3 cellular contexts compared by ENCODE assay signal in the genomic region with DNA sequence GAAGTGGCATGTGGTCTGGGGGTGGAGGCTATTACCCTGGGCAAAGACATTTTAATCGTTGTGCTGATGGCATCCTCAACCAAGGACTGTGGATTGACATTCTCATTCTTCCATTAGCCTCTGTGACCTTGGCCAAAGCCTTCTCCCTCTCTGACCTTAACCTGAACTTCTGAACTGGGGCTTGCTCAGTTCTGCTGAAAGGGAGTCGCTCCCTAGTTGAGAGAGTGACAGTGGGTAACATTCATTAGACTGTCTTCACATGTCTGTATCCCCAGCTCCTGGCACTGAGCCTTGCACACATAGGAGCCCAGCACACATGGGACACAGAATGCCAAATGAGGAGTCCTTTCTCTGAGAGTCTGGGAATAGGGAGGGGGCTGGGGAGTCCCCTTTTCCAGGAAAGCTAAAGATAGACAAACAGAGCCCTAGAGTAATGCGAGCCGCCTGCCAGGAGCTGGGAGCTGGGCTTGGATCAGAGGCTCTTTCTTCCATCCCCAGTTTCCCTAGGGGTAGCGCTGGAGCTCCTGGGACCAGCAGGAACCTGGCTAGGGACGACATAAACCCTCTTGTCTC.
TF ChIP-seq lines count a peak whose summit lies in the region.

No MANE protein-coding gene starts in this region.

TF ChIP-seq in liver, 16 proteins besides CTCF, POLR2A, EP300 and RAD21:
- TF ChIP-seq NR2F2 (IDR thresholded peaks at IDR 0.05) (peak; percentile 89), EGR1 (IDR thresholded peaks at IDR 0.05; ENCODE audit: low read depth in 2 of 2) (no peak), RXRA (IDR thresholded peaks at IDR 0.05) (peak; percentile 35 to 59), SP1 (IDR thresholded peaks at IDR 0.05) (peak; percentile 27), FOXA2 (IDR thresholded peaks at IDR 0.05) (no peak)
- TF ChIP-seq, protein P1, sequence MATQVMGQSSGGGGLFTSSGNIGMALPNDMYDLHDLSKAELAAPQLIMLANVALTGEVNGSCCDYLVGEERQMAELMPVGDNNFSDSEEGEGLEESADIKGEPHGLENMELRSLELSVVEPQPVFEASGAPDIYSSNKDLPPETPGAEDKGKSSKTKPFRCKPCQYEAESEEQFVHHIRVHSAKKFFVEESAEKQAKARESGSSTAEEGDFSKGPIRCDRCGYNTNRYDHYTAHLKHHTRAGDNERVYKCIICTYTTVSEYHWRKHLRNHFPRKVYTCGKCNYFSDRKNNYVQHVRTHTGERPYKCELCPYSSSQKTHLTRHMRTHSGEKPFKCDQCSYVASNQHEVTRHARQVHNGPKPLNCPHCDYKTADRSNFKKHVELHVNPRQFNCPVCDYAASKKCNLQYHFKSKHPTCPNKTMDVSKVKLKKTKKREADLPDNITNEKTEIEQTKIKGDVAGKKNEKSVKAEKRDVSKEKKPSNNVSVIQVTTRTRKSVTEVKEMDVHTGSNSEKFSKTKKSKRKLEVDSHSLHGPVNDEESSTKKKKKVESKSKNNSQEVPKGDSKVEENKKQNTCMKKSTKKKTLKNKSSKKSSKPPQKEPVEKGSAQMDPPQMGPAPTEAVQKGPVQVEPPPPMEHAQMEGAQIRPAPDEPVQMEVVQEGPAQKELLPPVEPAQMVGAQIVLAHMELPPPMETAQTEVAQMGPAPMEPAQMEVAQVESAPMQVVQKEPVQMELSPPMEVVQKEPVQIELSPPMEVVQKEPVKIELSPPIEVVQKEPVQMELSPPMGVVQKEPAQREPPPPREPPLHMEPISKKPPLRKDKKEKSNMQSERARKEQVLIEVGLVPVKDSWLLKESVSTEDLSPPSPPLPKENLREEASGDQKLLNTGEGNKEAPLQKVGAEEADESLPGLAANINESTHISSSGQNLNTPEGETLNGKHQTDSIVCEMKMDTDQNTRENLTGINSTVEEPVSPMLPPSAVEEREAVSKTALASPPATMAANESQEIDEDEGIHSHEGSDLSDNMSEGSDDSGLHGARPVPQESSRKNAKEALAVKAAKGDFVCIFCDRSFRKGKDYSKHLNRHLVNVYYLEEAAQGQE (IDR thresholded peaks at IDR 0.05) = no peak

TF ChIP-seq in HepG2, 621 proteins besides CTCF, POLR2A, EP300 and RAD21 (continues in another document):
- TF ChIP-seq, protein P2, sequence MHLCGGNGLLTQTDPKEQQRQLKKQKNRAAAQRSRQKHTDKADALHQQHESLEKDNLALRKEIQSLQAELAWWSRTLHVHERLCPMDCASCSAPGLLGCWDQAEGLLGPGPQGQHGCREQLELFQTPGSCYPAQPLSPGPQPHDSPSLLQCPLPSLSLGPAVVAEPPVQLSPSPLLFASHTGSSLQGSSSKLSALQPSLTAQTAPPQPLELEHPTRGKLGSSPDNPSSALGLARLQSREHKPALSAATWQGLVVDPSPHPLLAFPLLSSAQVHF (CRISPR knock-in tag; IDR thresholded peaks at IDR 0.05) = no peak
- TF ChIP-seq MATR3 (CRISPR knock-in tag; IDR thresholded peaks at IDR 0.05) (no peak), GTF2F1 (IDR thresholded peaks at IDR 0.05; ENCODE audit: low read length) (no peak), MXD4 (CRISPR knock-in tag; IDR thresholded peaks at IDR 0.05) (no peak), MAFK (conservative IDR thresholded peaks at IDR 0.05 in 1 of 2, IDR thresholded peaks at IDR 0.05 in 1 of 2; ENCODE audit: low read length in 2 of 2) (no peak), ZNF207 (IDR thresholded peaks at IDR 0.05; ENCODE audit: borderline replicate concordance) (no peak), ZNF746 (CRISPR knock-in tag; IDR thresholded peaks at IDR 0.05) (no peak), CEBPG (CRISPR knock-in tag; IDR thresholded peaks at IDR 0.05) (no peak)
- TF ChIP-seq, protein P3, sequence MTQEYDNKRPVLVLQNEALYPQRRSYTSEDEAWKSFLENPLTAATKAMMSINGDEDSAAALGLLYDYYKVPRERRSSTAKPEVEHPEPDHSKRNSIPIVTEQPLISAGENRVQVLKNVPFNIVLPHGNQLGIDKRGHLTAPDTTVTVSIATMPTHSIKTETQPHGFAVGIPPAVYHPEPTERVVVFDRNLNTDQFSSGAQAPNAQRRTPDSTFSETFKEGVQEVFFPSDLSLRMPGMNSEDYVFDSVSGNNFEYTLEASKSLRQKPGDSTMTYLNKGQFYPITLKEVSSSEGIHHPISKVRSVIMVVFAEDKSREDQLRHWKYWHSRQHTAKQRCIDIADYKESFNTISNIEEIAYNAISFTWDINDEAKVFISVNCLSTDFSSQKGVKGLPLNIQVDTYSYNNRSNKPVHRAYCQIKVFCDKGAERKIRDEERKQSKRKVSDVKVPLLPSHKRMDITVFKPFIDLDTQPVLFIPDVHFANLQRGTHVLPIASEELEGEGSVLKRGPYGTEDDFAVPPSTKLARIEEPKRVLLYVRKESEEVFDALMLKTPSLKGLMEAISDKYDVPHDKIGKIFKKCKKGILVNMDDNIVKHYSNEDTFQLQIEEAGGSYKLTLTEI (CRISPR knock-in tag; conservative IDR thresholded peaks at IDR 0.05) = no peak
- TF ChIP-seq, protein P4, sequence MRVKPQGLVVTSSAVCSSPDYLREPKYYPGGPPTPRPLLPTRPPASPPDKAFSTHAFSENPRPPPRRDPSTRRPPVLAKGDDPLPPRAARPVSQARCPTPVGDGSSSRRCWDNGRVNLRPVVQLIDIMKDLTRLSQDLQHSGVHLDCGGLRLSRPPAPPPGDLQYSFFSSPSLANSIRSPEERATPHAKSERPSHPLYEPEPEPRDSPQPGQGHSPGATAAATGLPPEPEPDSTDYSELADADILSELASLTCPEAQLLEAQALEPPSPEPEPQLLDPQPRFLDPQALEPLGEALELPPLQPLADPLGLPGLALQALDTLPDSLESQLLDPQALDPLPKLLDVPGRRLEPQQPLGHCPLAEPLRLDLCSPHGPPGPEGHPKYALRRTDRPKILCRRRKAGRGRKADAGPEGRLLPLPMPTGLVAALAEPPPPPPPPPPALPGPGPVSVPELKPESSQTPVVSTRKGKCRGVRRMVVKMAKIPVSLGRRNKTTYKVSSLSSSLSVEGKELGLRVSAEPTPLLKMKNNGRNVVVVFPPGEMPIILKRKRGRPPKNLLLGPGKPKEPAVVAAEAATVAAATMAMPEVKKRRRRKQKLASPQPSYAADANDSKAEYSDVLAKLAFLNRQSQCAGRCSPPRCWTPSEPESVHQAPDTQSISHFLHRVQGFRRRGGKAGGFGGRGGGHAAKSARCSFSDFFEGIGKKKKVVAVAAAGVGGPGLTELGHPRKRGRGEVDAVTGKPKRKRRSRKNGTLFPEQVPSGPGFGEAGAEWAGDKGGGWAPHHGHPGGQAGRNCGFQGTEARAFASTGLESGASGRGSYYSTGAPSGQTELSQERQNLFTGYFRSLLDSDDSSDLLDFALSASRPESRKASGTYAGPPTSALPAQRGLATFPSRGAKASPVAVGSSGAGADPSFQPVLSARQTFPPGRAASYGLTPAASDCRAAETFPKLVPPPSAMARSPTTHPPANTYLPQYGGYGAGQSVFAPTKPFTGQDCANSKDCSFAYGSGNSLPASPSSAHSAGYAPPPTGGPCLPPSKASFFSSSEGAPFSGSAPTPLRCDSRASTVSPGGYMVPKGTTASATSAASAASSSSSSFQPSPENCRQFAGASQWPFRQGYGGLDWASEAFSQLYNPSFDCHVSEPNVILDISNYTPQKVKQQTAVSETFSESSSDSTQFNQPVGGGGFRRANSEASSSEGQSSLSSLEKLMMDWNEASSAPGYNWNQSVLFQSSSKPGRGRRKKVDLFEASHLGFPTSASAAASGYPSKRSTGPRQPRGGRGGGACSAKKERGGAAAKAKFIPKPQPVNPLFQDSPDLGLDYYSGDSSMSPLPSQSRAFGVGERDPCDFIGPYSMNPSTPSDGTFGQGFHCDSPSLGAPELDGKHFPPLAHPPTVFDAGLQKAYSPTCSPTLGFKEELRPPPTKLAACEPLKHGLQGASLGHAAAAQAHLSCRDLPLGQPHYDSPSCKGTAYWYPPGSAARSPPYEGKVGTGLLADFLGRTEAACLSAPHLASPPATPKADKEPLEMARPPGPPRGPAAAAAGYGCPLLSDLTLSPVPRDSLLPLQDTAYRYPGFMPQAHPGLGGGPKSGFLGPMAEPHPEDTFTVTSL (CRISPR knock-in tag; IDR thresholded peaks at IDR 0.05; ENCODE audit: borderline replicate concordance) = no peak
- TF ChIP-seq, protein P5, sequence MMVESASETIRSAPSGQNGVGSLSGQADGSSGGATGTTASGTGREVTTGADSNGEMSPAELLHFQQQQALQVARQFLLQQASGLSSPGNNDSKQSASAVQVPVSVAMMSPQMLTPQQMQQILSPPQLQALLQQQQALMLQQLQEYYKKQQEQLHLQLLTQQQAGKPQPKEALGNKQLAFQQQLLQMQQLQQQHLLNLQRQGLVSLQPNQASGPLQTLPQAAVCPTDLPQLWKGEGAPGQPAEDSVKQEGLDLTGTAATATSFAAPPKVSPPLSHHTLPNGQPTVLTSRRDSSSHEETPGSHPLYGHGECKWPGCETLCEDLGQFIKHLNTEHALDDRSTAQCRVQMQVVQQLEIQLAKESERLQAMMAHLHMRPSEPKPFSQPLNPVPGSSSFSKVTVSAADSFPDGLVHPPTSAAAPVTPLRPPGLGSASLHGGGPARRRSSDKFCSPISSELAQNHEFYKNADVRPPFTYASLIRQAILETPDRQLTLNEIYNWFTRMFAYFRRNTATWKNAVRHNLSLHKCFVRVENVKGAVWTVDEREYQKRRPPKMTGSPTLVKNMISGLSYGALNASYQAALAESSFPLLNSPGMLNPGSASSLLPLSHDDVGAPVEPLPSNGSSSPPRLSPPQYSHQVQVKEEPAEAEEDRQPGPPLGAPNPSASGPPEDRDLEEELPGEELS (CRISPR knock-in tag; IDR thresholded peaks at IDR 0.05) = no peak

TF ChIP-seq in GM12891, 5 proteins besides CTCF, POLR2A, EP300 and RAD21:
- TF ChIP-seq PAX5 (IDR thresholded peaks at IDR 0.05; ENCODE audit: insufficient read depth, low read length, severe bottlenecking) (no peak), POLR2AphosphoS5 (IDR thresholded peaks at IDR 0.05; ENCODE audit: low read depth, low read length) (no peak), TAF1 (IDR thresholded peaks at IDR 0.05; ENCODE audit: low read depth, low read length) (no peak), SPI1 (IDR thresholded peaks at IDR 0.05; ENCODE audit: low read depth, low read length) (no peak), POU2F2 (IDR thresholded peaks at IDR 0.05; ENCODE audit: low read depth, low read length) (no peak)
